20 cellular contexts compared by ENCODE assay signal in genomic region chr20:1669304-1669703, GRCh38. TPM values are rescaled to one million over a fixed set of nuclear protein-coding genes. Genes with fewer than 3 reads are reported as not detected.
DNase-seq lines count a peak whose midpoint lies in the region; ATAC-seq, FAIRE-seq and TF ChIP-seq lines count a peak whose summit lies in the region.
"Had no signal": no experiment of that assay in that cellular context is flagged by ENCODE, and none has a peak within 500 bp of the region (broad histone marks: within the 10 kb centered on the region; RNA-seq: fewer than 3 reads in every experiment).

No MANE protein-coding gene starts in this region.

- no peak overlapping the region for H4K8ac ChIP-seq in mesenchymal stem cell (ENCODE audit: low read length)

- H4K91ac ChIP-seq in mesenchymal stem cell (ENCODE audit: low read length), result no peak overlapping the region

- H3K27ac ChIP-seq in A549 (no peak overlapping the region), mesenchymal stem cell (ENCODE audit: low read length, poor library complexity, severe bottlenecking) (peak overlapping the region; percentile 34)
- no peak overlapping the region for H3K27ac ChIP-seq in CD8-positive, alpha-beta T cell (ENCODE audit: low read depth, low read length)
- H3K27ac ChIP-seq: parathyroid adenoma had no signal

- intact Hi-C loops in CD8-positive, alpha-beta T cell (cut with DNase I, micrococcal nuclease), result no loop called here
- intact Hi-C loops in activated CD8-positive, alpha-beta T cell treated with anti-CD3 and anti-CD28 coated beads for 36 hours (cut with micrococcal nuclease), result no loop called here

- H3K27ac Mint-ChIP-seq in CD8-positive, alpha-beta T cell, result peak overlapping the region; percentile 94
- H3K27ac Mint-ChIP-seq in activated CD8-positive, alpha-beta T cell treated with anti-CD3 and anti-CD28 coated beads for 36 hours, result peak overlapping the region; percentile 95
- H3K27ac Mint-ChIP-seq in mesothelial cell of epicardium, result no peak overlapping the region
- H3K27ac Mint-ChIP-seq: CD14-positive monocyte; H9; T-helper 1 cell treated with Interleukin-12 subunit alpha and Interleukin-12 subunit beta and Interleukin-4 antibody, amounts not matched to agents 30 μg/mL and 1 μg/mL, for 36 hours had no signal

- H3K18ac ChIP-seq in mesenchymal stem cell (ENCODE audit: low read depth in 1 of 2, low read length in 2 of 2), result no peak overlapping the region

- H3K27me3 ChIP-seq in CD8-positive, alpha-beta T cell (ENCODE audit: insufficient read depth, low read length), result no peaks in the 10 kb centered on the region
- H3K27me3 ChIP-seq in mesenchymal stem cell (ENCODE audit: control insufficient read depth in 1 of 2, insufficient read depth in 1 of 2, low read length in 2 of 2), result peaks cover 0 to 28% of the 10 kb centered on the region in 2 experiments

- H2AK5ac ChIP-seq in mesenchymal stem cell (ENCODE audit: low read length, severe bottlenecking), result no peak overlapping the region

- no peak overlapping the region for H2AFZ ChIP-seq in mesenchymal stem cell (ENCODE audit: low read depth, low read length)
- H2AFZ ChIP-seq: parathyroid adenoma had no signal

- no peak overlapping the region for H2BK5ac ChIP-seq in mesenchymal stem cell (ENCODE audit: low read depth, low read length, poor library complexity, severe bottlenecking)

- no peak overlapping the region for H3K23ac ChIP-seq in mesenchymal stem cell (ENCODE audit: low read length in 2 of 2)

- H3K14ac ChIP-seq in mesenchymal stem cell (ENCODE audit: low read length in 2 of 2), result no peak overlapping the region

- H3K4me3 Mint-ChIP-seq in CD8-positive, alpha-beta T cell, result no peak overlapping the region
- no peak overlapping the region for H3K4me3 Mint-ChIP-seq in activated CD8-positive, alpha-beta T cell treated with anti-CD3 and anti-CD28 coated beads for 36 hours
- no peak overlapping the region for H3K4me3 Mint-ChIP-seq in mesothelial cell of epicardium
- H3K4me3 Mint-ChIP-seq: CD14-positive monocyte; H9; T-helper 1 cell treated with Interleukin-12 subunit alpha and Interleukin-12 subunit beta and Interleukin-4 antibody, amounts not matched to agents 30 μg/mL and 1 μg/mL, for 36 hours had no signal

- H3K9me3 ChIP-seq in A549 (no peaks in the 10 kb centered on the region), mesenchymal stem cell (ENCODE audit: control insufficient read depth, low read length) (no peaks in the 10 kb centered on the region)
- H3K9me3 ChIP-seq in CD8-positive, alpha-beta T cell (ENCODE audit: low read length), result no peaks in the 10 kb centered on the region

- H3K4me3 ChIP-seq in A549, result no peak overlapping the region
- H3K4me3 ChIP-seq in CD8-positive, alpha-beta T cell (ENCODE audit: low read depth, low read length), result no peak overlapping the region
- H3K4me3 ChIP-seq in mesenchymal stem cell (ENCODE audit: insufficient read depth in 1 of 2, low read depth in 1 of 2, low read length in 2 of 2), result no peak overlapping the region

- H3K4ac ChIP-seq in mesenchymal stem cell (ENCODE audit: low read depth in 1 of 2, low read length in 2 of 2), result no peak overlapping the region

- H3K9ac ChIP-seq in mesenchymal stem cell (ENCODE audit: low read length), result no peak overlapping the region
- H3K9ac ChIP-seq: parathyroid adenoma had no signal

- H3K4me1 Mint-ChIP-seq in CD8-positive, alpha-beta T cell (ENCODE audit: low read depth), result peaks cover 97% of the 10 kb centered on the region
- H3K4me1 Mint-ChIP-seq in activated CD8-positive, alpha-beta T cell treated with anti-CD3 and anti-CD28 coated beads for 36 hours (ENCODE audit: low read depth), result peaks cover 92% of the 10 kb centered on the region
- no peaks in the 10 kb centered on the region for H3K4me1 Mint-ChIP-seq in mesothelial cell of epicardium

- H3K4me1 ChIP-seq in A549, result no peaks in the 10 kb centered on the region
- peaks cover 87% of the 10 kb centered on the region for H3K4me1 ChIP-seq in CD8-positive, alpha-beta T cell (ENCODE audit: insufficient read depth, low read length)
- peaks cover 7% of the 10 kb centered on the region for H3K4me1 ChIP-seq in mesenchymal stem cell (ENCODE audit: control insufficient read depth, insufficient read depth, low read depth, low read length)
- H3K4me1 ChIP-seq: parathyroid adenoma had no signal

- TF ChIP-seq POLR2A in A549 (IDR thresholded peaks at IDR 0.05; ENCODE audit: low read length), result no peak

- H2BK120ac ChIP-seq in mesenchymal stem cell (ENCODE audit: low read depth, low read length), result no peak overlapping the region

- no peak overlapping the region for H3K4me2 ChIP-seq in A549
- no peak overlapping the region for H3K4me2 ChIP-seq in mesenchymal stem cell (ENCODE audit: low read length, poor library complexity, severe bottlenecking)

- H3K79me1 ChIP-seq in mesenchymal stem cell (replicated peaks; ENCODE audit: low read length, poor library complexity, severe bottlenecking), result no peaks in the 10 kb centered on the region

- no peaks in the 10 kb centered on the region for H3K27me3 Mint-ChIP-seq in CD8-positive, alpha-beta T cell (ENCODE audit: low read depth)
- H3K27me3 Mint-ChIP-seq in activated CD8-positive, alpha-beta T cell treated with anti-CD3 and anti-CD28 coated beads for 36 hours, result no peaks in the 10 kb centered on the region
- H3K27me3 Mint-ChIP-seq in mesothelial cell of epicardium (ENCODE audit: low read depth), result peaks cover 29% of the 10 kb centered on the region

- FAIRE-seq in A549 (lab: Jason Lieb, UNC), result no peak
- FAIRE-seq: colon had no signal

- ATAC-seq in A549 (peak in 1 of 2 experiments; percentile 47; a peak in 1 of 6 replicates), HG02852 (IDR thresholded peaks at IDR 0.05; ENCODE audit: unreplicated experiment) (no peak), GM18870 (IDR thresholded peaks at IDR 0.05; ENCODE audit: unreplicated experiment) (no peak)
- ATAC-seq in CD8-positive, alpha-beta T cell, result no peak
- ATAC-seq in activated CD8-positive, alpha-beta T cell treated with anti-CD3 and anti-CD28 coated beads for 36 hours, result no peak
- ATAC-seq: esophagus mucosa had no signal

- H3K36me3 ChIP-seq in CD8-positive, alpha-beta T cell (ENCODE audit: insufficient read depth, low read length), result no peaks in the 10 kb centered on the region
- no peaks in the 10 kb centered on the region for H3K36me3 ChIP-seq in mesenchymal stem cell (ENCODE audit: control insufficient read depth in 1 of 2, insufficient read depth in 2 of 2, low read depth in 1 of 2, low read length in 2 of 2)

- no peak for TF ChIP-seq EP300 in A549 (IDR thresholded peaks at IDR 0.05)

- H3K9me3 Mint-ChIP-seq in CD8-positive, alpha-beta T cell, result no peaks in the 10 kb centered on the region
- peaks cover 21% of the 10 kb centered on the region for H3K9me3 Mint-ChIP-seq in activated CD8-positive, alpha-beta T cell treated with anti-CD3 and anti-CD28 coated beads for 36 hours
- peaks cover 4% of the 10 kb centered on the region for H3K9me3 Mint-ChIP-seq in mesothelial cell of epicardium
- H3K9me3 Mint-ChIP-seq: CD14-positive monocyte had no signal

- peak; percentile 7 to 21 for DNase-seq in A549 (ENCODE audit: low read depth in 1 of 2, low spot score in 1 of 2)
- DNase-seq in CD8-positive, alpha-beta T cell, result no peak
- DNase-seq in activated CD8-positive, alpha-beta T cell treated with anti-CD3 and anti-CD28 coated beads for 36 hours, result no peak
- DNase-seq in mesenchymal stem cell, result no peak
- DNase-seq in mesothelial cell of epicardium (ENCODE audit: low spot score in 2 of 2, unreplicated experiment in 2 of 2), result no peak
- no peak for DNase-seq in iPS-NIHi11 (ENCODE audit: low spot score)
- DNase-seq: activated CD4-positive, alpha-beta T cell treated with anti-CD3 and anti-CD28 coated beads for 4 hours; activated gamma-delta T cell; H9; NCI-H1105; NCI-H345; stimulated activated CD4-positive, alpha-beta T cell treated with anti-CD3 and anti-CD28 coated beads, Interleukin-2, amount 100 ng/mL, for 48 hours; stimulated activated naive CD4-positive, alpha-beta T cell treated with Interleukin-2 at 50 U/mL for 16 hours had no signal

- 14% methylated on average over 5 of the region's 5 CpGs for WGBS in A549 (ENCODE audit: missing lambda C conversion rate)
- 64% methylated on average over 5 of the region's 5 CpGs for WGBS in mesenchymal stem cell

- no peak overlapping the region for H2BK15ac ChIP-seq in mesenchymal stem cell (ENCODE audit: low read depth, poor library complexity, severe bottlenecking)

- TF ChIP-seq CTCF in A549 (IDR thresholded peaks at IDR 0.05) (no peak), mesothelial cell of epicardium (IDR thresholded peaks at IDR 0.05; ENCODE audit: unreplicated experiment) (no peak)
- no peak for TF ChIP-seq CTCF in CD8-positive, alpha-beta T cell (IDR thresholded peaks at IDR 0.05)
- no peak for TF ChIP-seq CTCF in activated CD8-positive, alpha-beta T cell treated with anti-CD3 and anti-CD28 coated beads for 36 hours (IDR thresholded peaks at IDR 0.05)

- H2BK12ac ChIP-seq in mesenchymal stem cell (ENCODE audit: low read length in 2 of 2), result no peak overlapping the region

- peaks cover 31% of the 10 kb centered on the region for H3K36me3 Mint-ChIP-seq in CD8-positive, alpha-beta T cell
- H3K36me3 Mint-ChIP-seq in activated CD8-positive, alpha-beta T cell treated with anti-CD3 and anti-CD28 coated beads for 36 hours (ENCODE audit: low read depth), result peaks cover 57% of the 10 kb centered on the region
- no peaks in the 10 kb centered on the region for H3K36me3 Mint-ChIP-seq in mesothelial cell of epicardium
- H3K36me3 Mint-ChIP-seq: CD14-positive monocyte had no signal

- CTCF ChIA-PET in A549 (lab: Yijun Ruan, JAX), result no interaction called here
- CTCF ChIA-PET in CD8-positive, alpha-beta T cell (lab: Charles Lee), result interaction anchor here (1.1 to 2.3 kb wide), 3 partner anchors 18 to 96 kb away, joined by 3 to 9 read pairs (median 6); no protein-coding TSS in a partner anchor
- CTCF ChIA-PET in activated CD8-positive, alpha-beta T cell treated with anti-CD3 and anti-CD28 coated beads for 36 hours (lab: Charles Lee), result no interaction called here

- POLR2A ChIA-PET in A549 (lab: Yijun Ruan, JAX), result no interaction called here
- POLR2A ChIA-PET in CD8-positive, alpha-beta T cell (lab: Charles Lee), result interaction anchor here (1.3 kb wide), 1 partner anchor 10 kb away, joined by 6 read pairs; no protein-coding TSS in a partner anchor
- POLR2A ChIA-PET in activated CD8-positive, alpha-beta T cell treated with anti-CD3 and anti-CD28 coated beads for 36 hours (lab: Charles Lee), result interaction anchor here (1.5 to 1.7 kb wide), 2 partner anchors 10 to 19 kb away, joined by 3 to 6 read pairs; no protein-coding TSS in a partner anchor

- TF ChIP-seq RAD21 in A549 (conservative IDR thresholded peaks at IDR 0.05 in 1 of 2, IDR thresholded peaks at IDR 0.05 in 1 of 2), result no peak

RNA-seq across cellular contexts. Expression of gene SIRPG, which starts 11.7 kb away (rescaled TPM):
- polyA plus RNA-seq in A549 (2011; rRNA removed) (not detected in 2 replicates), A549 (2017; fragmentation: RNase III; extraction: RNeasy Plus Mini Kit Qiagen cat#74134 plus additional on column Dnase treatment) (not detected in 3 replicates)
- polyA plus RNA-seq in A549 (2012; cell fraction: cytosol; rRNA removed), result not detected in 2 replicates
- not detected in 2 replicates for polyA plus RNA-seq in A549 (2012; cell fraction: nucleus; rRNA removed)
- polyA minus RNA-seq in A549 (2011; rRNA and poly(A)+ RNA removed), result not detected in 2 replicates
- 10 to 100 TPM; 17.1 to 17.6 TPM for total RNA-seq in CD8-positive, alpha-beta T cell
- total RNA-seq in activated CD8-positive, alpha-beta T cell treated with anti-CD3 and anti-CD28 coated beads for 36 hours, result 10 to 100 TPM; 45.4 to 48.6 TPM
- polyA plus RNA-seq in mesenchymal stem cell (2013, experiment 1 of 2), result not detected
- polyA plus RNA-seq in mesenchymal stem cell (2013, experiment 2 of 2), result not detected
- total RNA-seq in mesothelial cell of epicardium, result not detected in 3 replicates
- total RNA-seq: H9 had no signal

RNA-seq across cellular contexts. Expression of gene SIRPB1, which starts 49.5 kb away (rescaled TPM):
- polyA plus RNA-seq in A549 (2011; rRNA removed) (0.10 and 0.49 TPM in 2 replicates), A549 (2017; fragmentation: RNase III; extraction: RNeasy Plus Mini Kit Qiagen cat#74134 plus additional on column Dnase treatment) (0.35 to 0.56 TPM (median 0.45 TPM) in 3 replicates)
- polyA plus RNA-seq in A549 (2012; cell fraction: cytosol; rRNA removed), result 0.58 and 0.76 TPM in 2 replicates
- 0.55 and 0.56 TPM in 2 replicates for polyA plus RNA-seq in A549 (2012; cell fraction: nucleus; rRNA removed)
- polyA minus RNA-seq in A549 (2011; rRNA and poly(A)+ RNA removed), result 0.34 and 2.9 TPM in 2 replicates
- total RNA-seq in CD8-positive, alpha-beta T cell, result 1 to 10 TPM; 3.1 to 3.9 TPM
- total RNA-seq in activated CD8-positive, alpha-beta T cell treated with anti-CD3 and anti-CD28 coated beads for 36 hours, result under 1 TPM; 0.83 to 0.92 TPM
- polyA plus RNA-seq in mesenchymal stem cell (2013, experiment 1 of 2), result 0.61 TPM
- polyA plus RNA-seq in mesenchymal stem cell (2013, experiment 2 of 2), result 0.56 TPM
- 0.43 to 0.93 TPM (median 0.54 TPM) in 3 replicates for total RNA-seq in mesothelial cell of epicardium

Comparison
In these comparisons a context has a peak if more than half of its experiments do, and no peak if none do; other contexts are left out.
1. DNase-seq: peak in A549 (2 of 2); none in CD8-positive, alpha-beta T cell (0 of 7), activated CD8-positive, alpha-beta T cell treated with anti-CD3 and anti-CD28 coated beads for 36 hours (single experiment), mesenchymal stem cell (single experiment), mesothelial cell of epicardium (0 of 2) and iPS-NIHi11 (single experiment).
2. RNA of gene SIRPG, which starts 11.7 kb away (total RNA-seq): 45.4 to 48.6 TPM in activated CD8-positive, alpha-beta T cell treated with anti-CD3 and anti-CD28 coated beads for 36 hours and 17.1 to 17.6 TPM in CD8-positive, alpha-beta T cell; not detected in mesothelial cell of epicardium; every median in the first group is over 10 times any median in the second.